Comparison of ENCODE assay signal across 10 cellular contexts in the genomic region with DNA sequence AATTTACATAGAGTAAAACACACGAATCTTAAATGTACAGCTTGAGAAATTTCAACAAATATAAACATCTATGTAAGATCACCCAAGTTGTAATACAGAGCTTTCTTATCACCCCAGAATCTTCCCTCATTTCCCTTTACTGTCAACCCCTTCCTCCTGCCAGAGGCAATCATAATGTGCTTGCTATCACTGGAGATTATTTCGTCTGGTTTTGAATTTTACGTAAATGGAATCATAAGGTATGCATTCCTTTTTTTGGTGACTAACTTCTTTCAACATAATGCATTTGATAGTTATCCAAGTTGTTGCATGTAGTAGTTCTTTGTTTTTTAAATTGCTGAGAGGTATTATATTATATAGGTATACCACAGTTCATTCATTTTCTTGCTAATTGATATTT. TPM values are rescaled to one million over a fixed set of nuclear protein-coding genes. Genes with fewer than 3 reads are reported as not detected.
"Had no signal": no experiment of that assay in that cellular context is flagged by ENCODE, and none has a peak within 500 bp of the region (broad histone marks: within the 10 kb centered on the region; RNA-seq: fewer than 3 reads in every experiment).

No MANE protein-coding gene starts in this region.

- FAIRE-seq: HepG2 had no signal

- H3K36me3 ChIP-seq: HAP-1 had no signal

- H3K27ac ChIP-seq: GM23248, HL-60 had no signal

- DNase-seq: GM23248, GOT3, H7, HFFc6 had no signal

- ATAC-seq: HCT116, HepG2 had no signal

- H3K4me3 ChIP-seq: GM23248, HAP-1 had no signal

- H3K9me3 ChIP-seq: HAP-1 had no signal

RNA-seq across cellular contexts. Expression of gene GPR151, which starts 37.5 kb away (rescaled TPM):
- total RNA-seq: GM23248, H4, H7, HepG2, HFFc6, HT1080 had no signal
